9 cellular contexts compared by ENCODE assay signal in the genomic region with DNA sequence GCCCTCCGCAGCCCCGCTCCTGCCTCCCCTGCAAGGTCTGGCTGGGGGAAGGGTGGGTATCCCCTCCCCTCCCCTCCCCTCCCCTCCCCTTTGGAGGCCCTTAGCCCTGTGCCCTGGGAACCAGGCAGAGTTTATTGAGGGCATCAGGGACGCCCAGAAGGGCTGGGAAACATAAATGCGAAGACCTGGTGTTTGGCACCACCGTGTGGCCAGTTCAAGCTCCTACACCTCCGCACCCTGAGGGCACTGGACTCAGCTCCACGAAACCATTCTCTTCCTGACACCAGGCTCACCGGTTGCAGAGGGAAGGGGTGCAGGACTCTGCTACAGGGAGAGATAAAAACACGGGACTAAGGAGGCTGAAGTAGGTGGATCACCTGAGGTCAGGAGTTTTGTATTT.
A peak's percentile ranks its signal among the peaks of the same experiment; 100 is the strongest.
DNase-seq lines count a peak whose midpoint lies in the region; ATAC-seq lines count a peak whose summit lies in the region.
"Had no signal": no experiment of that assay in that cellular context is flagged by ENCODE, and none has a peak within 500 bp of the region (broad histone marks: within the 10 kb centered on the region; RNA-seq: fewer than 3 reads in every experiment).

No MANE protein-coding gene starts in this region.

- no peak overlapping the region for H3K4me3 ChIP-seq in effector memory CD4-positive, alpha-beta T cell (ENCODE audit: insufficient read depth, low read depth, low read length, poor library complexity, severe bottlenecking)
- H3K4me3 ChIP-seq: skin epidermis had no signal

- peak; percentile 67 for ATAC-seq in GM19467 (IDR thresholded peaks at IDR 0.05; ENCODE audit: unreplicated experiment)
- ATAC-seq in HG02852 (IDR thresholded peaks at IDR 0.05; ENCODE audit: unreplicated experiment): no peak

- no peaks in the 10 kb centered on the region for H3K4me1 ChIP-seq in effector memory CD4-positive, alpha-beta T cell (ENCODE audit: control insufficient read depth, insufficient read depth, low read length, poor library complexity, severe bottlenecking)

- H3K9me3 ChIP-seq in effector memory CD4-positive, alpha-beta T cell (ENCODE audit: control insufficient read depth, low read length): no peaks in the 10 kb centered on the region

- DNase-seq in AG20443 (ENCODE audit: low spot score) (peak; percentile 90), NCI-H526 treated with DMSO at 0.1 percent for 48 hours (lab: John Stamatoyannopoulos, UW) (peak; percentile 19), middle frontal gyrus (ENCODE audit: extremely low spot score, low spot score) (peak; percentile 13)
- peak; percentile 62 to 71 for DNase-seq in activated CD4-positive, alpha-beta T cell treated with anti-CD3 and anti-CD28 coated beads, Interleukin-2, amount 50 U/mL, for 48 hours
- DNase-seq in effector memory CD4-positive, alpha-beta T cell: peak; percentile 28 to 46 (median 29)
- peak; percentile 30 for DNase-seq in stimulated activated CD8-positive, alpha-beta memory T cell treated with anti-CD3 and anti-CD28 coated beads, Interleukin-7, amount 100 ng/mL, for 24 hours (ENCODE audit: low read depth)

- H3K27me3 ChIP-seq in effector memory CD4-positive, alpha-beta T cell (replicated peaks; ENCODE audit: control insufficient read depth, insufficient read depth, low read length, poor library complexity, severe bottlenecking): no peaks in the 10 kb centered on the region

- H3K27ac ChIP-seq in effector memory CD4-positive, alpha-beta T cell (ENCODE audit: insufficient read depth, low read length, poor library complexity, severe bottlenecking): no peak overlapping the region
- H3K27ac ChIP-seq: skin epidermis had no signal

- H3K36me3 ChIP-seq in effector memory CD4-positive, alpha-beta T cell (ENCODE audit: control insufficient read depth, insufficient read depth, low read length): no peaks in the 10 kb centered on the region

Comparison
In these comparisons a context has a peak if more than half of its experiments do, and no peak if none do; other contexts are left out.
1. DNase-seq: peak in every context shown above with its lines; median percentile 90 in AG20443; 66 in activated CD4-positive, alpha-beta T cell treated with anti-CD3 and anti-CD28 coated beads, Interleukin-2, amount 50 U/mL, for 48 hours; 30 in stimulated activated CD8-positive, alpha-beta memory T cell treated with anti-CD3 and anti-CD28 coated beads, Interleukin-7, amount 100 ng/mL, for 24 hours; 29 in effector memory CD4-positive, alpha-beta T cell; 19 in NCI-H526 treated with DMSO at 0.1 percent for 48 hours; 13 in middle frontal gyrus.